Comparison of ENCODE assay signal across 23 cellular contexts in the genomic region with DNA sequence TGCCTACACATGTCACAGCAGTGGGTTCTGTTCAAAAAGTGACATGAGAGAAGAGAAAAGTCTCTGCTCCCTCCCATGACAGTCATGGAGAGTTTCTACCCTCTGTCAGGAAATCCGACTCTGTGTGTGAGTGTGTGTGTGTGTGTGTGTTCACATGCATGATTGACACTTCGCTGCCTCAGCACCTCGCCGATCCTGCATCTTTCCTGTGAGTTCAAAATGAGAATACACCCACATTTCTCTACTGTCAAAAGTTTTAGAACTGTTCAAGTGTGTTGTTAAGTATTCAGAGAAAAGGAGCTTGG. TPM values are rescaled to one million over a fixed set of nuclear protein-coding genes. Genes with fewer than 3 reads are reported as not detected.
DNase-seq lines count a peak whose midpoint lies in the region; ATAC-seq, FAIRE-seq and TF ChIP-seq lines count a peak whose summit lies in the region.
"Had no signal": no experiment of that assay in that cellular context is flagged by ENCODE, and none has a peak within 500 bp of the region (broad histone marks: within the 10 kb centered on the region; RNA-seq: fewer than 3 reads in every experiment).

No MANE protein-coding gene starts in this region.

- H3K9me2 ChIP-seq in neural cell (ENCODE audit: insufficient read depth, low read length), result no peaks in the 10 kb centered on the region

- peaks cover 0 to 5% (median 0%) of the 10 kb centered on the region in 11 experiments; a peak in 3 of 22 replicates for H3K27me3 ChIP-seq in BLaER1 treated with 17β-estradiol and CSF1 and Interleukin-3, amounts not matched to agents 10 nM and 100 nM
- no peaks in the 10 kb centered on the region for H3K27me3 ChIP-seq in neural cell (ENCODE audit: insufficient read depth, low read depth, low read length)
- H3K27me3 ChIP-seq: SJSA1 had no signal

- no peak for TF ChIP-seq POLR2A in GM12892 (IDR thresholded peaks at IDR 0.05; ENCODE audit: low read depth, low read length)

- TF ChIP-seq CTCF in neural cell (IDR thresholded peaks at IDR 0.05; ENCODE audit: poor library complexity, severe bottlenecking), result no peak

- no peak overlapping the region for H3K27ac ChIP-seq in BLaER1 treated with 17β-estradiol and CSF1 and Interleukin-3, amounts not matched to agents 10 nM and 100 nM
- H3K27ac ChIP-seq in caudate nucleus (ENCODE audit: low read depth, low read length) (peak overlapping the region; percentile 59), neural cell (ENCODE audit: low read length) (no peak overlapping the region)
- H3K27ac ChIP-seq: SJSA1 had no signal

- peak overlapping the region in 10 of 11 experiments; percentile 20 to 67 (median 50); a peak in 17 of 22 replicates for H3K4me2 ChIP-seq in BLaER1 treated with 17β-estradiol and CSF1 and Interleukin-3, amounts not matched to agents 10 nM and 100 nM
- no peak overlapping the region for H3K4me2 ChIP-seq in neural cell (ENCODE audit: low read length)

- peaks cover 5 to 16% (median 14%) of the 10 kb centered on the region in 10 experiments; a peak in 18 of 20 replicates for H3K4me1 ChIP-seq in BLaER1 treated with 17β-estradiol and CSF1 and Interleukin-3, amounts not matched to agents 10 nM and 100 nM
- H3K4me1 ChIP-seq: Caco-2, SJSA1 had no signal

- no peaks in the 10 kb centered on the region for H4K20me1 ChIP-seq in BLaER1 treated with 17β-estradiol and CSF1 and Interleukin-3, amounts not matched to agents 10 nM and 100 nM
- no peaks in the 10 kb centered on the region for H4K20me1 ChIP-seq in neural cell (ENCODE audit: insufficient read depth)

- no peak for TF ChIP-seq EP300 in neural cell (conservative IDR thresholded peaks at IDR 0.05; ENCODE audit: poor library complexity, severe bottlenecking)

- no peaks in the 10 kb centered on the region for H3K79me2 ChIP-seq in neural cell (replicated peaks; ENCODE audit: insufficient read depth, low read length)

- no peak for FAIRE-seq in GM12892 (lab: Jason Lieb, UNC)
- FAIRE-seq: G401.6, H54 had no signal

- H3K9ac ChIP-seq in BLaER1 treated with 17β-estradiol and CSF1 and Interleukin-3, amounts not matched to agents 10 nM and 100 nM, result peak overlapping the region in 1 of 11 experiments; percentile 37; a peak in 1 of 22 replicates
- H3K9ac ChIP-seq in neural cell (ENCODE audit: low read length), result no peak overlapping the region

- H2AFZ ChIP-seq in neural cell (ENCODE audit: low read depth, low read length), result no peak overlapping the region

- DNase-seq in caudate nucleus (lab: John Stamatoyannopoulos, UW), result peak in 39 of 61 donors; percentile 17 to 94 (median 64)
- peak; percentile 68 for DNase-seq in putamen (ENCODE audit: low spot score)
- DNase-seq in UCSD-AML1 (lab: John Stamatoyannopoulos, UW; ENCODE audit: unreplicated experiment), result no peak
- no peak for DNase-seq in NCI-H524 (lab: John Stamatoyannopoulos, UW)
- DNase-seq in GM12892 (ENCODE audit: insufficient read length), result no peak
- DNase-seq: C1 segment of cervical spinal cord; Caco-2; CD4-positive, alpha-beta memory T cell; Kasumi-1; NCI-H1105; NCI-H1436 treated with DMSO at 0.1 percent for 48 hours; NCI-H187 treated with DMSO at 0.1 percent for 48 hours; NCI-H2107; NCI-H524 treated with DMSO at 0.1 percent for 48 hours; NCI-H774; Right ventricle myocardium superior; RPMI8226 had no signal

- no peaks in the 10 kb centered on the region for H3K9me3 ChIP-seq in BLaER1 treated with 17β-estradiol and CSF1 and Interleukin-3, amounts not matched to agents 10 nM and 100 nM (replicated peaks in 1 of 11)
- H3K9me3 ChIP-seq in neural cell (ENCODE audit: low read length), result no peaks in the 10 kb centered on the region
- H3K9me3 ChIP-seq: Caco-2, SJSA1 had no signal

- H3K4me3 ChIP-seq in BLaER1 treated with 17β-estradiol and CSF1 and Interleukin-3, amounts not matched to agents 10 nM and 100 nM, result no peak overlapping the region
- peak overlapping the region; percentile 18 for H3K4me3 ChIP-seq in neural cell (ENCODE audit: low read length)
- H3K4me3 ChIP-seq: SJSA1 had no signal

- H3F3A ChIP-seq in neural cell (ENCODE audit: insufficient read depth, low read length, poor library complexity, severe bottlenecking), result no peaks in the 10 kb centered on the region

- ATAC-seq in GM21367 (IDR thresholded peaks at IDR 0.05; ENCODE audit: unreplicated experiment), result no peak

- H3K36me3 ChIP-seq in BLaER1 treated with 17β-estradiol and CSF1 and Interleukin-3, amounts not matched to agents 10 nM and 100 nM, result no peaks in the 10 kb centered on the region
- H3K36me3 ChIP-seq in neural cell (ENCODE audit: insufficient read depth, low read length), result no peaks in the 10 kb centered on the region
- H3K36me3 ChIP-seq: SJSA1 had no signal

- no peak for TF ChIP-seq RAD21 in neural cell (conservative IDR thresholded peaks at IDR 0.05)

TF ChIP-seq in neural cell, 6 proteins besides CTCF, POLR2A, EP300 and RAD21:
- TF ChIP-seq SMC3 (conservative IDR thresholded peaks at IDR 0.05; ENCODE audit: poor library complexity), result no peak
- no peak for TF ChIP-seq MXI1 (conservative IDR thresholded peaks at IDR 0.05; ENCODE audit: poor library complexity, severe bottlenecking)
- no peak for TF ChIP-seq TAF1 (IDR thresholded peaks at IDR 0.05; ENCODE audit: low read depth)
- TF ChIP-seq, protein P1, sequence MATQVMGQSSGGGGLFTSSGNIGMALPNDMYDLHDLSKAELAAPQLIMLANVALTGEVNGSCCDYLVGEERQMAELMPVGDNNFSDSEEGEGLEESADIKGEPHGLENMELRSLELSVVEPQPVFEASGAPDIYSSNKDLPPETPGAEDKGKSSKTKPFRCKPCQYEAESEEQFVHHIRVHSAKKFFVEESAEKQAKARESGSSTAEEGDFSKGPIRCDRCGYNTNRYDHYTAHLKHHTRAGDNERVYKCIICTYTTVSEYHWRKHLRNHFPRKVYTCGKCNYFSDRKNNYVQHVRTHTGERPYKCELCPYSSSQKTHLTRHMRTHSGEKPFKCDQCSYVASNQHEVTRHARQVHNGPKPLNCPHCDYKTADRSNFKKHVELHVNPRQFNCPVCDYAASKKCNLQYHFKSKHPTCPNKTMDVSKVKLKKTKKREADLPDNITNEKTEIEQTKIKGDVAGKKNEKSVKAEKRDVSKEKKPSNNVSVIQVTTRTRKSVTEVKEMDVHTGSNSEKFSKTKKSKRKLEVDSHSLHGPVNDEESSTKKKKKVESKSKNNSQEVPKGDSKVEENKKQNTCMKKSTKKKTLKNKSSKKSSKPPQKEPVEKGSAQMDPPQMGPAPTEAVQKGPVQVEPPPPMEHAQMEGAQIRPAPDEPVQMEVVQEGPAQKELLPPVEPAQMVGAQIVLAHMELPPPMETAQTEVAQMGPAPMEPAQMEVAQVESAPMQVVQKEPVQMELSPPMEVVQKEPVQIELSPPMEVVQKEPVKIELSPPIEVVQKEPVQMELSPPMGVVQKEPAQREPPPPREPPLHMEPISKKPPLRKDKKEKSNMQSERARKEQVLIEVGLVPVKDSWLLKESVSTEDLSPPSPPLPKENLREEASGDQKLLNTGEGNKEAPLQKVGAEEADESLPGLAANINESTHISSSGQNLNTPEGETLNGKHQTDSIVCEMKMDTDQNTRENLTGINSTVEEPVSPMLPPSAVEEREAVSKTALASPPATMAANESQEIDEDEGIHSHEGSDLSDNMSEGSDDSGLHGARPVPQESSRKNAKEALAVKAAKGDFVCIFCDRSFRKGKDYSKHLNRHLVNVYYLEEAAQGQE (IDR thresholded peaks at IDR 0.05; ENCODE audit: borderline replicate concordance), result no peak
- TF ChIP-seq POLR2AphosphoS5 (IDR thresholded peaks at IDR 0.05), result no peak
- TF ChIP-seq EZH2 (IDR thresholded peaks at IDR 0.05; ENCODE audit: borderline replicate concordance, insufficient read depth, low read length, poor library complexity, severe bottlenecking), result no peak

RNA-seq across cellular contexts. Expression of gene COX20, which starts 46.2 kb away (rescaled TPM):
- polyA plus RNA-seq in neural cell, result 110 and 169 TPM in 2 replicates
- 69.4 and 86.9 TPM in 2 replicates for polyA minus RNA-seq in neural cell
- polyA plus RNA-seq in GM12892 (2012; ENCODE audit: missing spikeins), result 76.7 TPM

Comparison
In these comparisons a context has a peak if more than half of its experiments do, and no peak if none do; other contexts are left out.
1. DNase-seq: peak in caudate nucleus (39 of 61) and putamen (single experiment); none in UCSD-AML1 (single experiment), NCI-H524 (0 of 2) and GM12892 (single experiment).